ENCODE assay signal across 14 cellular contexts in genomic region chr9:70046274-70047070, GRCh38. TPM values are rescaled to one million over a fixed set of nuclear protein-coding genes. Genes with fewer than 3 reads are reported as not detected.
DNase-seq lines count a peak whose midpoint lies in the region; ATAC-seq, FAIRE-seq and TF ChIP-seq lines count a peak whose summit lies in the region.
"Had no signal": no experiment of that assay in that cellular context is flagged by ENCODE, and none has a peak within 500 bp of the region (broad histone marks: within the 10 kb centered on the region; RNA-seq: fewer than 3 reads in every experiment).

No MANE protein-coding gene starts in this region.

- H3K27me3 Mint-ChIP-seq in effector memory CD8-positive, alpha-beta T cell = peaks cover 52 to 77% of the 10 kb centered on the region in 2 donors

- no peak overlapping the region for H4K8ac ChIP-seq in mesenchymal stem cell (ENCODE audit: low read length)

- H3K27ac ChIP-seq in breast epithelium = peak overlapping the region; percentile 79 to 82
- H3K27ac ChIP-seq in mesenchymal stem cell (ENCODE audit: low read length, poor library complexity, severe bottlenecking) = peak overlapping the region; percentile 97
- H3K27ac ChIP-seq in tibial artery = peak overlapping the region; percentile 86 to 89
- no peak overlapping the region for H3K27ac ChIP-seq in right lobe of liver

- intact Hi-C loops in breast epithelium (cut with DNase I; ENCODE audit: low total_unique reads) (no loop called here), tibial artery (cut with DNase I; ENCODE audit: low total_unique reads) (loop anchor here (10.0 kb wide), 2 partner anchors 72 to 558 kb away; no protein-coding TSS in a partner anchor), right lobe of liver (cut with DNase I) (no loop called here)

- peak; percentile 86 for FAIRE-seq in HTR-8/SVneo (lab: Jason Lieb, UNC)

- peak overlapping the region; percentile 74 for H3K4me2 ChIP-seq in mesenchymal stem cell (ENCODE audit: low read length, poor library complexity, severe bottlenecking)

- H3K36me3 Mint-ChIP-seq in effector memory CD8-positive, alpha-beta T cell (ENCODE audit: insufficient read depth) = no peaks in the 10 kb centered on the region

- H3K4me3 Mint-ChIP-seq in effector memory CD8-positive, alpha-beta T cell = no peak overlapping the region
- H3K4me3 Mint-ChIP-seq: activated B cell treated with CpG ODN at 0.5 μM for 24 hours had no signal

- H3K4me1 ChIP-seq in breast epithelium (peaks cover 6 to 35% of the 10 kb centered on the region in 2 donors), mesenchymal stem cell (ENCODE audit: control insufficient read depth, insufficient read depth, low read depth, low read length) (peaks cover 34% of the 10 kb centered on the region), tibial artery (peaks cover 0 to 84% (median 64%) of the 10 kb centered on the region in 4 donors), right lobe of liver (peaks cover 0 to 12% (median 0%) of the 10 kb centered on the region in 4 donors)

- H3K9me3 Mint-ChIP-seq in effector memory CD8-positive, alpha-beta T cell = no peaks in the 10 kb centered on the region
- H3K9me3 Mint-ChIP-seq: activated B cell treated with CpG ODN at 0.5 μM for 24 hours had no signal

- H2BK12ac ChIP-seq in mesenchymal stem cell (ENCODE audit: low read length in 2 of 2) = peak overlapping the region; percentile 52 to 64

- H3K4ac ChIP-seq in mesenchymal stem cell (ENCODE audit: low read depth in 1 of 2, low read length in 2 of 2) = no peak overlapping the region

- peak overlapping the region in 1 of 2 experiments; percentile 68 for H3K14ac ChIP-seq in mesenchymal stem cell (ENCODE audit: low read length in 2 of 2)

- H3K23ac ChIP-seq in mesenchymal stem cell (ENCODE audit: low read length in 2 of 2) = no peak overlapping the region

- H2AK5ac ChIP-seq in mesenchymal stem cell (ENCODE audit: low read length, severe bottlenecking) = peak overlapping the region; percentile 98

- no peak overlapping the region for H2BK120ac ChIP-seq in mesenchymal stem cell (ENCODE audit: low read depth, low read length)

- H3K4me3 ChIP-seq in breast epithelium (peak overlapping the region; percentile 10 to 68 (median 43)), mesenchymal stem cell (ENCODE audit: insufficient read depth in 1 of 2, low read depth in 1 of 2, low read length in 2 of 2) (no peak overlapping the region), tibial artery (peak overlapping the region; percentile 77 to 82), right lobe of liver (no peak overlapping the region)

- peaks cover 11% of the 10 kb centered on the region for H3K79me1 ChIP-seq in mesenchymal stem cell (replicated peaks; ENCODE audit: low read length, poor library complexity, severe bottlenecking)

- H3K36me3 ChIP-seq in breast epithelium = no peaks in the 10 kb centered on the region
- H3K36me3 ChIP-seq in mesenchymal stem cell (ENCODE audit: control insufficient read depth in 1 of 2, insufficient read depth in 2 of 2, low read depth in 1 of 2, low read length in 2 of 2) = peaks cover 0 to 15% of the 10 kb centered on the region in 2 experiments
- no peaks in the 10 kb centered on the region for H3K36me3 ChIP-seq in tibial artery
- H3K36me3 ChIP-seq in right lobe of liver = no peaks in the 10 kb centered on the region

- no peak overlapping the region for H3K9ac ChIP-seq in mesenchymal stem cell (ENCODE audit: low read length)

- no peak overlapping the region for H2BK15ac ChIP-seq in mesenchymal stem cell (ENCODE audit: low read depth, poor library complexity, severe bottlenecking)

- no peak for ATAC-seq in effector memory CD8-positive, alpha-beta T cell (replicated peaks)
- no peak for ATAC-seq in right lobe of liver

- WGBS in mesenchymal stem cell = 61% methylated on average over 6 of the region's 7 CpGs
- 33% methylated on average over 4 of the region's 7 CpGs for WGBS in right lobe of liver (ENCODE audit: insufficient coverage, low coverage, low lambda C conversion rate, missing lambda C conversion rate)

- H3K27me3 ChIP-seq in breast epithelium (no peaks in the 10 kb centered on the region), mesenchymal stem cell (ENCODE audit: control insufficient read depth in 1 of 2, insufficient read depth in 1 of 2, low read length in 2 of 2) (peaks cover 0 to 28% of the 10 kb centered on the region in 2 experiments), tibial artery (no peaks in the 10 kb centered on the region), right lobe of liver (no peaks in the 10 kb centered on the region)

- TF ChIP-seq POLR2A in breast epithelium (IDR thresholded peaks at IDR 0.05) (no peak), right lobe of liver (IDR thresholded peaks at IDR 0.05) (no peak)

- TF ChIP-seq CTCF in breast epithelium (IDR thresholded peaks at IDR 0.05) = no peak
- TF ChIP-seq CTCF in tibial artery (IDR thresholded peaks at IDR 0.05) = no peak
- no peak for TF ChIP-seq CTCF in right lobe of liver (IDR thresholded peaks at IDR 0.05)

- H4K91ac ChIP-seq in mesenchymal stem cell (ENCODE audit: low read length) = no peak overlapping the region

- peaks cover 7 to 13% of the 10 kb centered on the region in 2 donors for H3K4me1 Mint-ChIP-seq in effector memory CD8-positive, alpha-beta T cell (ENCODE audit: low read depth in 2 of 2)

- H3K9me3 ChIP-seq in breast epithelium (no peaks in the 10 kb centered on the region), mesenchymal stem cell (ENCODE audit: control insufficient read depth, low read length) (no peaks in the 10 kb centered on the region), tibial artery (no peaks in the 10 kb centered on the region), right lobe of liver (no peaks in the 10 kb centered on the region)

- no peak overlapping the region for H2AFZ ChIP-seq in mesenchymal stem cell (ENCODE audit: low read depth, low read length)

- peak overlapping the region; percentile 88 for H2BK5ac ChIP-seq in mesenchymal stem cell (ENCODE audit: low read depth, low read length, poor library complexity, severe bottlenecking)

- H3K27ac Mint-ChIP-seq in effector memory CD8-positive, alpha-beta T cell = no peak overlapping the region
- H3K27ac Mint-ChIP-seq: activated B cell treated with CpG ODN at 0.5 μM for 24 hours had no signal

- no peak overlapping the region for H3K18ac ChIP-seq in mesenchymal stem cell (ENCODE audit: low read depth in 1 of 2, low read length in 2 of 2)

- peak; percentile 74 for DNase-seq in HTR-8/SVneo (ENCODE audit: insufficient read length, low spot score)
- DNase-seq in breast epithelium (ENCODE audit: low spot score in 2 of 2) = peak in 1 of 2 donors; percentile 85
- no peak for DNase-seq in mesenchymal stem cell
- peak; percentile 52 to 72 for DNase-seq in tibial artery
- DNase-seq in effector memory CD8-positive, alpha-beta T cell = no peak
- no peak for DNase-seq in right lobe of liver
- DNase-seq in activated CD8-positive, alpha-beta memory T cell treated with anti-CD3 and anti-CD28 coated beads, Interleukin-2, amount 50 U/mL, for 4 hours = no peak
- DNase-seq in activated CD8-positive, alpha-beta memory T cell treated with anti-CD3 and anti-CD28 coated beads for 24 hours = no peak
- DNase-seq: activated B cell treated with CpG ODN at 0.5 μM for 24 hours; activated effector memory CD4-positive, alpha-beta T cell treated with Interleukin-2 at 50 U/mL for 16 hours; cerebellar nuclear complex; NCI-H2081 treated with DMSO at 0.1 percent for 48 hours; stimulated activated CD4-positive, alpha-beta T cell treated with anti-CD3 and anti-CD28 coated beads, Interleukin-2, amount 100 ng/mL, for 24 hours; stimulated activated naive CD4-positive, alpha-beta T cell treated with Interleukin-2 at 50 U/mL for 16 hours had no signal

RNA-seq across cellular contexts. Expression of gene MAMDC2, which starts 2.8 kb away (rescaled TPM):
- total RNA-seq in breast epithelium (10 to 100 TPM; 17.0 to 33.9 (median 18.7) TPM), right lobe of liver (1 to 10 TPM in 2 of 6 experiments, under 1 TPM in 3, not detected in 1; 0.22 to 1.6 (median 0.37) TPM)
- polyA plus RNA-seq in mesenchymal stem cell (2013, experiment 1 of 2) = 3.3 TPM
- 3.3 TPM for polyA plus RNA-seq in mesenchymal stem cell (2013, experiment 2 of 2)
- total RNA-seq: activated B cell treated with CpG ODN at 0.5 μM for 24 hours had no signal

Comparison
In these comparisons a context has a peak if more than half of its experiments do, and no peak if none do; other contexts are left out.
1. DNase-seq: peak in HTR-8/SVneo (single experiment) and tibial artery (2 of 2); none in mesenchymal stem cell (single experiment), effector memory CD8-positive, alpha-beta T cell (0 of 3), right lobe of liver (0 of 3), activated CD8-positive, alpha-beta memory T cell treated with anti-CD3 and anti-CD28 coated beads, Interleukin-2, amount 50 U/mL, for 4 hours (single experiment) and activated CD8-positive, alpha-beta memory T cell treated with anti-CD3 and anti-CD28 coated beads for 24 hours (single experiment).
2. H3K27ac ChIP-seq: peak in breast epithelium (2 of 2), mesenchymal stem cell (single experiment) and tibial artery (2 of 2); none in right lobe of liver (0 of 3).
3. H3K4me3 ChIP-seq: peak in breast epithelium (3 of 3) and tibial artery (2 of 2); none in mesenchymal stem cell (0 of 2) and right lobe of liver (0 of 3).
4. RNA of gene MAMDC2, which starts 2.8 kb away (total RNA-seq): 17.0 to 33.9 TPM in breast epithelium; 0.22 to 1.6 TPM in right lobe of liver; every median in the first group is over 4 times any median in the second.